ENCODE assay signal across 1 cellular context in the genomic region with DNA sequence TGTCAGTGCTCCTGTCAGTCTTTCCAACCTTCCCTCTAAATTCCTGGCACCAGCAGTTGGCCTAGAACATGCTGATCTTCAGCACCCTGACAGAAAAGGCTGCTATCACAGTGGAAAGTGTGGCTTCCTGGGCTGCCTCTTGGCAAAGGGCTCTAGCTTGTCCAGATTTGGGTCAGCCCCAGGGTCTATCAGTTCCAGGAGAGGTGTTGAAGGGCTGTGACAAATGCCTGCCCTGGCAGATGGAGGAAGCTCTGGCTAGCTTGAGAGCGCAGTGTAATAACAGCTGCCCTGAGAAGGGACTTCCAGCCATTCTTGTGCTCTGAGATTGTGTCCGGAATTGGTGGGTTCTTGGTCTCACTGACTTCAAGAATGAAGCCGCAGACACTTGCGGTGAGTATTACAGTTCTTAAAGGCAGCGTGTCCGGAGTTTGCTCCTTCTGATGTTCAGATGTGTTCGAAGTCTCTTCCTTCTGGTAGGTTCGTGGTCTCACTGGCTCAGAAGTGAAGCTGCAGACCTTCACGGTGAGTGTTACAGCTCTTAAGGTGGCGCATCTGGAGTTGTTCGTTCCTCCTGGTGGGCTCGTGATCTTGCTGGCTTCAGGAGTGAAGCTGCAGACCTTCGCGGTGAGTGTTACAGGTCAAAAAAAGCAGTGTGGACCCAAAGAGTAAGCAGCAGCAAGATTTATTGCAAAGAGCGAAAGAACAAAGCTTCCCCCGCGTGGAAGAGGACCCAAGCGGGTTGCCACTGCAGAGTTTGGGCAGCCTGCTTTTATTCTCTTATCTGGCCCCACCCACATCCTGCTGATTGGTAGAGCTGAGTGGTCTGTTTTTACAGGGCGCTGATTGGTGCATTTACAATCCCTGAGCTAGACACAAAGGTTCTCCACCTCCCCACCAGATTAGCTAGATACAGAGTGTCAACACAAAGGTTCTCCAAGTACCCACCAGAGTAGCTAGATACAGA.
TF ChIP-seq lines count a peak whose summit lies in the region.

No MANE protein-coding gene starts in this region.

TF ChIP-seq in HepG2, 621 proteins besides CTCF, POLR2A, EP300 and RAD21:
- TF ChIP-seq, protein P1, sequence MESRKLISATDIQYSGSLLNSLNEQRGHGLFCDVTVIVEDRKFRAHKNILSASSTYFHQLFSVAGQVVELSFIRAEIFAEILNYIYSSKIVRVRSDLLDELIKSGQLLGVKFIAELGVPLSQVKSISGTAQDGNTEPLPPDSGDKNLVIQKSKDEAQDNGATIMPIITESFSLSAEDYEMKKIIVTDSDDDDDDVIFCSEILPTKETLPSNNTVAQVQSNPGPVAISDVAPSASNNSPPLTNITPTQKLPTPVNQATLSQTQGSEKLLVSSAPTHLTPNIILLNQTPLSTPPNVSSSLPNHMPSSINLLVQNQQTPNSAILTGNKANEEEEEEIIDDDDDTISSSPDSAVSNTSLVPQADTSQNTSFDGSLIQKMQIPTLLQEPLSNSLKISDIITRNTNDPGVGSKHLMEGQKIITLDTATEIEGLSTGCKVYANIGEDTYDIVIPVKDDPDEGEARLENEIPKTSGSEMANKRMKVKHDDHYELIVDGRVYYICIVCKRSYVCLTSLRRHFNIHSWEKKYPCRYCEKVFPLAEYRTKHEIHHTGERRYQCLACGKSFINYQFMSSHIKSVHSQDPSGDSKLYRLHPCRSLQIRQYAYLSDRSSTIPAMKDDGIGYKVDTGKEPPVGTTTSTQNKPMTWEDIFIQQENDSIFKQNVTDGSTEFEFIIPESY (CRISPR knock-in tag; IDR thresholded peaks at IDR 0.05) = peak; percentile 83
- TF ChIP-seq ZMYM4 (CRISPR knock-in tag; IDR thresholded peaks at IDR 0.05) (peak; percentile 63; the same call in 1 of the 2 replicates), NFYC (CRISPR knock-in tag; IDR thresholded peaks at IDR 0.05) (peak; percentile 70), NFYB (CRISPR knock-in tag; IDR thresholded peaks at IDR 0.05) (peak; percentile 80)
TF ChIP-seq in HepG2: peak in this region for 4; not testable (repeated sequence) for 617.
